In genomic region chr1:27659497-27660299, GRCh38 we compare ENCODE assay signal across 1 cellular context.
A peak's percentile ranks its signal among the peaks of the same experiment; 100 is the strongest.
TF ChIP-seq lines count a peak whose summit lies in the region.

No MANE protein-coding gene starts in this region.

TF ChIP-seq in K562, 482 proteins besides CTCF, POLR2A, EP300 and RAD21 (continued from another document and continues in another):
- no peak for TF ChIP-seq ZNF592 (IDR thresholded peaks at IDR 0.05)
- peak; percentile 74 for TF ChIP-seq ATF3 (IDR thresholded peaks at IDR 0.05)
- no peak for TF ChIP-seq ATF3 (CRISPR knock-in tag; conservative IDR thresholded peaks at IDR 0.05)
- peak; percentile 39; the same call in 1 of the 2 replicates for TF ChIP-seq ARID4B (CRISPR knock-in tag; IDR thresholded peaks at IDR 0.05)
- TF ChIP-seq MNT (conservative IDR thresholded peaks at IDR 0.05), result peak in 1 of 2 experiments; percentile 42; a peak in 2 of 4 replicates
- TF ChIP-seq CTBP1 (IDR thresholded peaks at IDR 0.05; ENCODE audit: borderline replicate concordance), result peak; percentile 14; the same call in 1 of the 2 replicates
- 0 out of 2 replicates have a peak, but pooled peaks have one; percentile 18 for TF ChIP-seq SMAD4 (CRISPR knock-in tag; conservative IDR thresholded peaks at IDR 0.05)
- peak; percentile 86 for TF ChIP-seq RBFOX2 (IDR thresholded peaks at IDR 0.05; ENCODE audit: low read depth, low read length)
- no peak for TF ChIP-seq TCF7 (IDR thresholded peaks at IDR 0.05; ENCODE audit: borderline replicate concordance)
- TF ChIP-seq PKNOX1 (IDR thresholded peaks at IDR 0.05), result peak; percentile 93
- TF ChIP-seq TEAD1 (CRISPR knock-in tag; IDR thresholded peaks at IDR 0.05), result peak in 1 of 2 experiments; percentile 36; a peak in 1 of 4 replicates
- peak; percentile 14; the same call in 1 of the 2 replicates for TF ChIP-seq TAL1 (IDR thresholded peaks at IDR 0.05)
- peak; percentile 88 for TF ChIP-seq CEBPG (CRISPR knock-in tag; IDR thresholded peaks at IDR 0.05)
- peak; percentile 80 to 84 for TF ChIP-seq CEBPG (tag; conservative IDR thresholded peaks at IDR 0.05 in 1 of 2, IDR thresholded peaks at IDR 0.05 in 1 of 2)
- peak; percentile 83 for TF ChIP-seq NCOA6 (IDR thresholded peaks at IDR 0.05)
- TF ChIP-seq PHF20 (IDR thresholded peaks at IDR 0.05; ENCODE audit: partially characterized antibody), result peak; percentile 24
- no peak for TF ChIP-seq USF2 (CRISPR knock-in tag; IDR thresholded peaks at IDR 0.05)
- no peak for TF ChIP-seq ZNF174 (CRISPR knock-in tag; IDR thresholded peaks at IDR 0.05)
- 0 out of 2 replicates have a peak, but pooled peaks have one; percentile 35 for TF ChIP-seq GABPB1 (CRISPR knock-in tag; IDR thresholded peaks at IDR 0.05)
- TF ChIP-seq RB1 (IDR thresholded peaks at IDR 0.05; ENCODE audit: low read depth), result 0 out of 2 replicates have a peak, but pooled peaks have one; percentile 10
- no peak for TF ChIP-seq GATA2 (CRISPR knock-in tag; IDR thresholded peaks at IDR 0.05)
- TF ChIP-seq HOMEZ (CRISPR knock-in tag; IDR thresholded peaks at IDR 0.05), result no peak
- no peak for TF ChIP-seq ELK1 (CRISPR knock-in tag; IDR thresholded peaks at IDR 0.05)
- peak; percentile 51 for TF ChIP-seq RBBP5 (IDR thresholded peaks at IDR 0.05; ENCODE audit: borderline replicate concordance, insufficient read depth, low read length, poor library complexity, severe bottlenecking)
- peak; percentile 75 for TF ChIP-seq CXXC5 (CRISPR knock-in tag; IDR thresholded peaks at IDR 0.05)
- 0 out of 4 replicates have a peak, but pooled peaks of 1 of the 2 experiments have one; percentile 33 for TF ChIP-seq MLLT1 (IDR thresholded peaks at IDR 0.05)
- no peak for TF ChIP-seq MITF (IDR thresholded peaks at IDR 0.05)
- TF ChIP-seq CBFA2T3 (IDR thresholded peaks at IDR 0.05), result no peak
- no peak for TF ChIP-seq BCL6 (CRISPR knock-in tag; IDR thresholded peaks at IDR 0.05)
- TF ChIP-seq POLR2AphosphoS5 (IDR thresholded peaks at IDR 0.05; ENCODE audit: control insufficient read depth, insufficient read depth, low read depth, low read length), result peak; percentile 14; the same call in 1 of the 2 replicates
- TF ChIP-seq FOXP1 (CRISPR knock-in tag; IDR thresholded peaks at IDR 0.05), result 0 out of 2 replicates have a peak, but pooled peaks have one; percentile 48
- 0 out of 2 replicates have a peak, but pooled peaks have one; percentile 19 for TF ChIP-seq HDGF (IDR thresholded peaks at IDR 0.05)
- no peak for TF ChIP-seq SREBF1 (IDR thresholded peaks at IDR 0.05; ENCODE audit: borderline replicate concordance, low read depth, low read length)
- TF ChIP-seq KDM5B (IDR thresholded peaks at IDR 0.05; ENCODE audit: insufficient replicate concordance, low read depth, low read length), result peak; percentile 42
- peak; percentile 46; the same call in 1 of the 2 replicates for TF ChIP-seq SPI1 (IDR thresholded peaks at IDR 0.05; ENCODE audit: borderline replicate concordance, low read depth, low read length)
- TF ChIP-seq SIN3A (IDR thresholded peaks at IDR 0.05; ENCODE audit: borderline replicate concordance in 2 of 2, control insufficient read depth in 1 of 2, low read depth in 2 of 2, low read length in 2 of 2), result 0 out of 4 replicates have a peak, but pooled peaks of 1 of the 2 experiments have one; percentile 44
- TF ChIP-seq TBP (optimal IDR thresholded peaks at IDR 0.05; ENCODE audit: low read depth, low read length), result peak; percentile 55
